10 cellular contexts compared by ENCODE assay signal in genomic region chr7:2452074-2452507, GRCh38. TPM values are rescaled to one million over a fixed set of nuclear protein-coding genes. Genes with fewer than 3 reads are reported as not detected.
DNase-seq lines count a peak whose midpoint lies in the region; ATAC-seq, FAIRE-seq and TF ChIP-seq lines count a peak whose summit lies in the region.
"Had no signal": no experiment of that assay in that cellular context is flagged by ENCODE, and none has a peak within 500 bp of the region (broad histone marks: within the 10 kb centered on the region; RNA-seq: fewer than 3 reads in every experiment).

No MANE protein-coding gene starts in this region.

- no peak overlapping the region for H3K27ac ChIP-seq in urinary bladder (ENCODE audit: low read depth)

- H3K36me3 ChIP-seq in urinary bladder (ENCODE audit: insufficient read depth), result no peaks in the 10 kb centered on the region

- TF ChIP-seq POLR2A in H54 (IDR thresholded peaks at IDR 0.05; ENCODE audit: low read depth, low read length), result no peak

- peak; percentile 51 for FAIRE-seq in GM18507 (lab: Jason Lieb, UNC)
- FAIRE-seq in H54 (lab: Jason Lieb, UNC), result no peak
- FAIRE-seq: endometrium had no signal

- no peaks in the 10 kb centered on the region for H3K4me1 ChIP-seq in urinary bladder (ENCODE audit: insufficient read depth)

- DNase-seq in GM18507 (ENCODE audit: extremely low spot score, insufficient read length, low read depth), result no peak
- peak; percentile 42 for DNase-seq in activated T-cell treated with anti-CD3 and anti-CD28 coated beads, Interleukin-2, amount 50 U/mL, for 48 hours
- DNase-seq in left lobe of liver (ENCODE audit: low spot score), result no peak
- no peak for DNase-seq in dedifferentiated amniotic fluid mesenchymal stem cell (ENCODE audit: extremely low spot score)
- no peak for DNase-seq in H54 (ENCODE audit: insufficient read length, low spot score)
- no peak for DNase-seq in SK-N-DZ (ENCODE audit: low spot score)

- peak overlapping the region; percentile 8 for H3K4me3 ChIP-seq in urinary bladder (ENCODE audit: low read depth, low read length)

- 43% methylated on average over 16 of the region's 16 CpGs for WGBS in urinary bladder

- peak; percentile 32 for ATAC-seq in HG02623 (IDR thresholded peaks at IDR 0.05; ENCODE audit: unreplicated experiment)
- ATAC-seq in left lobe of liver, result peak; percentile 39

RNA-seq across cellular contexts. Expression of gene GRIFIN, which starts 24.1 kb away (rescaled TPM):
- not detected for total RNA-seq in left lobe of liver
- total RNA-seq in urinary bladder, result not detected
- polyA plus RNA-seq in urinary bladder, result not detected
- not detected in 2 replicates for polyA plus RNA-seq in SK-N-DZ (2014; cell fraction: cytosol; rRNA removed)
- not detected in 2 replicates for polyA plus RNA-seq in SK-N-DZ (2014; cell fraction: nucleus; rRNA removed)
- total RNA-seq: LHCN-M2 had no signal

RNA-seq across cellular contexts. Expression of gene CHST12, which starts 48.7 kb away (rescaled TPM):
- total RNA-seq in left lobe of liver, result 8.2 TPM
- total RNA-seq in urinary bladder, result 3.6 TPM
- 29.6 TPM for polyA plus RNA-seq in urinary bladder
- polyA plus RNA-seq in SK-N-DZ (2014; cell fraction: cytosol; rRNA removed), result 13.0 and 14.0 TPM in 2 replicates
- 14.4 and 15.7 TPM in 2 replicates for polyA plus RNA-seq in SK-N-DZ (2014; cell fraction: nucleus; rRNA removed)

Comparison
In these comparisons a context has a peak if more than half of its experiments do, and no peak if none do; other contexts are left out.
1. DNase-seq: peak in activated T-cell treated with anti-CD3 and anti-CD28 coated beads, Interleukin-2, amount 50 U/mL, for 48 hours (2 of 2); none in GM18507 (single experiment), left lobe of liver (single experiment), dedifferentiated amniotic fluid mesenchymal stem cell (single experiment), H54 (single experiment) and SK-N-DZ (single experiment).